Comparison of ENCODE assay signal across 1 cellular context in genomic region chr12:109713187-109713984, GRCh38.
TF ChIP-seq lines count a peak whose summit lies in the region.

TSS of gene FAM222A (plus strand) at chr12:109713825. CDS start at chr12:109744147, 30,322 bp downstream.

TF ChIP-seq in HCT116, 20 proteins besides CTCF, POLR2A, EP300 and RAD21 (continued from another document):
- TF ChIP-seq YY1 (IDR thresholded peaks at IDR 0.05; ENCODE audit: extremely low read depth, insufficient replicate concordance, low read depth, low read length) (peak; percentile 61), CBX3 (IDR thresholded peaks at IDR 0.05; ENCODE audit: low read depth) (0 out of 2 replicates have a peak, but pooled peaks have one; percentile 32), EZH2 (IDR thresholded peaks at IDR 0.05) (no peak), MAX (IDR thresholded peaks at IDR 0.05) (peak; percentile 98), EGR1 (IDR thresholded peaks at IDR 0.05; ENCODE audit: low read depth) (peak; percentile 58), FOSL1 (IDR thresholded peaks at IDR 0.05; ENCODE audit: low read depth) (no peak), SIN3A (IDR thresholded peaks at IDR 0.05; ENCODE audit: low read depth) (peak; percentile 97)
